8 cellular contexts compared by ENCODE assay signal in the genomic region with DNA sequence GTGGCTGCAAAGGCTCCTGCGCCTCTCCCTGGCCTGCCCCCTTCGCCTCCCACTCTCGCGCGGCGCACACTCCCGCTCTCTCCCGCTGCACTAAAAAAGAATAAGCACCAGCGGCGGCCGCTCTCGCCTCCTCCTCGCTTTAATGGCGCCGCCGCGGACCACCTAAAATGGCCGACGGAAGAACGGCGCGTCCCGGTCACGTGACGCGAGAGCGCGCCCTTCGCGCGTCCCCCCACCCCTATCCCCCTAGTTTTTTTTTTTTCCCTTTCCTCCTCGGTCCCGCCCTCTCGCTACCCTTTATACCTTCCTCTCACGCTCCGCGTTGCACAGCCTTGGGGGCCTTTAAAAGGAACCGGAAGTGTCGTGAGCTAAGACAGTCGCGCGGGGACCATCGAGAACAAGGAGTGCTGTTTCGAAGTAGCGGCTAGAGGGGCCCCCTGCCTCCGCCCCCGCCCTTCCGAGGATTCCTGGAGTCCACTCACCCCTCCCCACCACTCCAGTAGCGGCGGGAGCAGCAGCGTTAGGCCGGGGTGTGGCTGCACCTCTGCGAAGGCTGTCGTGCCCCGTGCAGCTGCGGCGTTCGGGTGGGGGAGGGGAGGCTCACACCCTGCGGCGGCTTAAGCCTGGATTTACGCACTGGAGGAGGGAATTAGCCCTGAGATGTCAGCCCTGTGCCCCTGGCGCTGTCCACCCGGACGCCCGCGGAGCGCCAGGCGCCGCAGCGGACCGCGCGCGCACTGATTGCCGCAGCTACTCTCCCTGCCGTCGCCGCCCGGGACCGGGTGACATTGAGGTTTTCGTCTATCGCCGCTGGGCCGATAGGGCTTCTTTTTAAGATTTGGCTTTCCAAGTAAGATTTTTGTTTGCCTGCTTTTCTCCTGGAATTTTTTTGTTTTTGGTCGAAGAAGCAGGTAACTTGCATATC. TPM values are rescaled to one million over a fixed set of nuclear protein-coding genes. Genes with fewer than 3 reads are reported as not detected.
DNase-seq lines count a peak whose midpoint lies in the region; ATAC-seq, FAIRE-seq and TF ChIP-seq lines count a peak whose summit lies in the region.

A gene with protein sequence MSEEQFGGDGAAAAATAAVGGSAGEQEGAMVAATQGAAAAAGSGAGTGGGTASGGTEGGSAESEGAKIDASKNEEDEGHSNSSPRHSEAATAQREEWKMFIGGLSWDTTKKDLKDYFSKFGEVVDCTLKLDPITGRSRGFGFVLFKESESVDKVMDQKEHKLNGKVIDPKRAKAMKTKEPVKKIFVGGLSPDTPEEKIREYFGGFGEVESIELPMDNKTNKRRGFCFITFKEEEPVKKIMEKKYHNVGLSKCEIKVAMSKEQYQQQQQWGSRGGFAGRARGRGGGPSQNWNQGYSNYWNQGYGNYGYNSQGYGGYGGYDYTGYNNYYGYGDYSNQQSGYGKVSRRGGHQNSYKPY (minus strand): TSS at position 176 of the 925 bp plus-strand sequence. CDS start 313 bp downstream, outside the sequence.

- H3K9me3 ChIP-seq in KOPT-K1 (ENCODE audit: insufficient read depth, low read length, poor library complexity, severe bottlenecking) (no peaks in the 10 kb centered on the region), esophagus muscularis mucosa (no peaks in the 10 kb centered on the region), muscle layer of duodenum (ENCODE audit: control insufficient read depth in 1 of 2, low read length in 2 of 2) (no peaks in the 10 kb centered on the region)

- TF ChIP-seq EP300 in esophagus muscularis mucosa (IDR thresholded peaks at IDR 0.05), result no peak

- peak within 1 kb of the TSS; percentile 93 to 96 for H3K4me3 Mint-ChIP-seq in activated T-cell treated with anti-CD3 and anti-CD28 coated beads, Interleukin-2, amount 50 U/mL, for 72 hours

- peaks cover 48% of the 10 kb centered on the region for H3K4me1 Mint-ChIP-seq in activated T-cell treated with anti-CD3 and anti-CD28 coated beads, Interleukin-2, amount 50 U/mL, for 72 hours (ENCODE audit: low read depth)

- DNase-seq in DMS79 (lab: John Stamatoyannopoulos, UW), result peak; percentile 99
- DNase-seq in RCC 7860 (ENCODE audit: low spot score), result peak; percentile 98
- peak; percentile 94 to 97 for DNase-seq in activated T-cell treated with anti-CD3 and anti-CD28 coated beads, Interleukin-2, amount 50 U/mL, for 72 hours
- peak; percentile 99 for DNase-seq in esophagus muscularis mucosa (ENCODE audit: extremely low spot score)
- peak; percentile 90 for DNase-seq in stimulated activated CD8-positive, alpha-beta memory T cell treated with anti-CD3 and anti-CD28 coated beads, Interleukin-7, amount 100 ng/mL, for 4 hours (ENCODE audit: low read depth in 2 of 2)

- FAIRE-seq in RCC 7860 (lab: Jason Lieb, UNC), result peak; percentile 91

- ATAC-seq in GM21786 (IDR thresholded peaks at IDR 0.05; ENCODE audit: unreplicated experiment), result peak; percentile 95
- ATAC-seq in activated T-cell treated with anti-CD3 and anti-CD28 coated beads, Interleukin-2, amount 50 U/mL, for 72 hours (replicated peaks in 1 of 2), result peak; percentile 92

- under 1% methylated on average over 70 of the region's 85 CpGs for WGBS in esophagus muscularis mucosa

- H3K4me1 ChIP-seq in esophagus muscularis mucosa (peaks cover 24 to 63% (median 57%) of the 10 kb centered on the region in 4 donors), muscle layer of duodenum (ENCODE audit: control insufficient read depth in 1 of 2, insufficient read depth in 2 of 2, low read length in 2 of 2) (peaks cover 17 to 27% of the 10 kb centered on the region in 2 donors)

- peak within 1 kb of the TSS; percentile 92 for H3K27ac ChIP-seq in KOPT-K1 (ENCODE audit: low read depth, low read length, poor library complexity, severe bottlenecking)
- H3K27ac ChIP-seq in esophagus muscularis mucosa (replicated peaks in 1 of 4), result peak within 1 kb of the TSS; percentile 99 to 100 (median 100)
- peak within 1 kb of the TSS; percentile 90 for H3K27ac ChIP-seq in muscle layer of duodenum (ENCODE audit: low read length)

- H3K27ac Mint-ChIP-seq in activated T-cell treated with anti-CD3 and anti-CD28 coated beads, Interleukin-2, amount 50 U/mL, for 72 hours, result peak within 1 kb of the TSS; percentile 98

- no peaks in the 10 kb centered on the region for H3K27me3 Mint-ChIP-seq in activated T-cell treated with anti-CD3 and anti-CD28 coated beads, Interleukin-2, amount 50 U/mL, for 72 hours (ENCODE audit: low read depth)

- H3K27me3 ChIP-seq in esophagus muscularis mucosa (no peaks in the 10 kb centered on the region), muscle layer of duodenum (ENCODE audit: low read depth, low read length) (no peaks in the 10 kb centered on the region)

- H3K4me3 ChIP-seq in esophagus muscularis mucosa (peak within 1 kb of the TSS; percentile 84 to 96 (median 94)), muscle layer of duodenum (ENCODE audit: low read depth in 1 of 2, low read length in 2 of 2) (peak within 1 kb of the TSS; percentile 85 to 100)

- peaks cover 40% of the 10 kb centered on the region for H3K36me3 ChIP-seq in KOPT-K1 (ENCODE audit: insufficient read depth, low read length)
- H3K36me3 ChIP-seq in esophagus muscularis mucosa, result peaks cover 0 to 6% (median 2%) of the 10 kb centered on the region in 4 donors
- H3K36me3 ChIP-seq in muscle layer of duodenum (ENCODE audit: control insufficient read depth in 1 of 2, insufficient read depth in 2 of 2, low read length in 2 of 2), result peaks cover 0 to 5% of the 10 kb centered on the region in 2 donors

- H3K9me3 Mint-ChIP-seq in activated T-cell treated with anti-CD3 and anti-CD28 coated beads, Interleukin-2, amount 50 U/mL, for 72 hours, result peaks cover 0 to 2% of the 10 kb centered on the region in 2 donors

- peaks cover 25 to 51% of the 10 kb centered on the region in 2 donors for H3K36me3 Mint-ChIP-seq in activated T-cell treated with anti-CD3 and anti-CD28 coated beads, Interleukin-2, amount 50 U/mL, for 72 hours (ENCODE audit: insufficient read depth in 2 of 2)

- intact Hi-C loops in esophagus muscularis mucosa (cut with DNase I), result loop anchor here (1.0 to 5.0 kb wide), 4 partner anchors 54 to 638 kb away; a partner anchor contains a TSS

- peak; percentile 10 to 18 (median 17) for TF ChIP-seq CTCF in esophagus muscularis mucosa (IDR thresholded peaks at IDR 0.05)

- peak; percentile 86 for TF ChIP-seq POLR2A in esophagus muscularis mucosa (IDR thresholded peaks at IDR 0.05; ENCODE audit: low read depth)

RNA-seq across cellular contexts. Expression of the gene that starts here (rescaled TPM):
- 100 to 1,000 TPM; 255 to 265 TPM for total RNA-seq in activated T-cell treated with anti-CD3 and anti-CD28 coated beads, Interleukin-2, amount 50 U/mL, for 72 hours
- total RNA-seq in esophagus muscularis mucosa, result 10 to 100 TPM; 53.9 to 85.6 (median 69.0) TPM

Comparison
In these comparisons a context has a peak if more than half of its experiments do, and no peak if none do; other contexts are left out.
1. Peak in every context shown above with its lines: DNase-seq, ATAC-seq, H3K4me3 ChIP-seq and H3K27ac ChIP-seq.